ENCODE assay signal across 28 cellular contexts in the genomic region with DNA sequence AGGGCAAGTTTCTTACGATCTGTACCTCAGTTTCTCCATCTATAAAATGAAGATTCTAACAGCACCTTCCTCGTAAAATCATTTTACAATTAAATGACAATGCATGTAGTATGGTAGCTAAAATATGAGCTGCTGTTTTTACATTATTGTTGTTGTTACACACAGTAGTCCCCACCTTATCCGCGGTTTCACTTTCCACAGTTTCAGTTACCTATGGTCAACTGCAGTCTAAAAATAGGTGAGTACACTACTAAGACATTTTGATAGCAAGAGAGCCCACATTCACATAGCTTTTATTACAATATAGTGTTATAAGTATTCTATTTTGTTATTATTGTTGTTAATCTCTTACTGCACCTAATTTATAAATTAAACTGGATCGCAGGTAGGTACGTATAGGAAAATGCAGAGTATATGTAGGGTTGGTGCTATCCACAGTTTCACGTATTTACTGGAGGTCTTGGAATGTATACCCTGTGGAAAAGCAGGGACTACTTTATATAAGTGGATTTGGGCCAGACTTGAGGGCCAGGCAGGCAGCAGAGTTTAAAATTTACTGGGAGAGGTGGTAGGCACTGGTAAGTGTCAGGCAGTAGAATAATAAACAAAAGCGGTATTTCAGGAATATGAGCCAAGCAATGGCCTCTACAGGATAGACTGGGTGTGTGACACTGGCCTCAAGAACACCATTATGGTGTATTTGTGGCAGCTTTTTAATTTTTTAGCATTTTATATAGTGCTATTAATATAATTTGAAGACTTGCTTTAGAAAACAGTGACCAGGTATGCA. TPM values are rescaled to one million over a fixed set of nuclear protein-coding genes. Genes with fewer than 3 reads are reported as not detected.
DNase-seq lines count a peak whose midpoint lies in the region; TF ChIP-seq lines count a peak whose summit lies in the region.
"Had no signal": no experiment of that assay in that cellular context is flagged by ENCODE, and none has a peak within 500 bp of the region (broad histone marks: within the 10 kb centered on the region; RNA-seq: fewer than 3 reads in every experiment).

No MANE protein-coding gene starts in this region.

- no peak for DNase-seq in mesenchymal stem cell
- DNase-seq in sigmoid colon, result peak; percentile 12
- no peak for DNase-seq in middle frontal gyrus (ENCODE audit: extremely low spot score, low spot score)
- DNase-seq in foreskin melanocyte, result no peak
- DNase-seq in UCSD-AML1 (lab: John Stamatoyannopoulos, UW; ENCODE audit: unreplicated experiment), result no peak
- no peak for DNase-seq in suprapubic skin (ENCODE audit: low spot score in 2 of 2)
- DNase-seq: activated CD4-positive, alpha-beta T cell treated with anti-CD3 and anti-CD28 coated beads for 48 hours; activated naive CD4-positive, alpha-beta T cell treated with anti-CD3 and anti-CD28 coated beads, Interleukin-2, amount 50 U/mL, for 16 hours; amniotic stem cell; CD8-positive, alpha-beta memory T cell; colonic mucosa; effector CD4-positive, alpha-beta T cell; Karpas-422; naive thymus-derived CD4-positive, alpha-beta T cell; NCI-H1417; NCI-H2081; NCI-H526 treated with DMSO at 0.1 percent for 48 hours; retina; SHP77 treated with DMSO at 0.1 percent for 48 hours; spleen; stimulated activated CD4-positive, alpha-beta T cell treated with anti-CD3 and anti-CD28 coated beads, Interleukin-2, amount 100 ng/mL, for 24 hours; stimulated activated CD8-positive, alpha-beta memory T cell treated with anti-CD3 and anti-CD28 coated beads, Interleukin-4, amount 100 ng/mL, for 48 hours; tibial artery had no signal

- no peaks in the 10 kb centered on the region for H3K9me2 ChIP-seq in OCI-LY1 (ENCODE audit: low read depth, low read length)

- POLR2A ChIA-PET in HEK293 (lab: Yijun Ruan, JAX), result no interaction called here

- H3F3A ChIP-seq in OCI-LY1 (ENCODE audit: insufficient read depth, low read length), result no peaks in the 10 kb centered on the region

- no peak overlapping the region for H3K4ac ChIP-seq in mesenchymal stem cell (ENCODE audit: low read depth in 1 of 2, low read length in 2 of 2)

- intact Hi-C loops in sigmoid colon (cut with DNase I), result no loop called here

- peaks cover 83% of the 10 kb centered on the region for H3K79me2 ChIP-seq in OCI-LY1 (ENCODE audit: insufficient read depth, low read length)

- TF ChIP-seq CTCF in HEK293 (tag by site-specific recombination; IDR thresholded peaks at IDR 0.05), result no peak
- no peak for TF ChIP-seq CTCF in OCI-LY1 (IDR thresholded peaks at IDR 0.05; ENCODE audit: low read length)
- TF ChIP-seq CTCF in sigmoid colon (IDR thresholded peaks at IDR 0.05), result no peak
- TF ChIP-seq CTCF in suprapubic skin (IDR thresholded peaks at IDR 0.05), result no peak

- no peak overlapping the region for H3K14ac ChIP-seq in mesenchymal stem cell (ENCODE audit: low read length in 2 of 2)

- H2BK12ac ChIP-seq in mesenchymal stem cell (ENCODE audit: low read length in 2 of 2), result no peak overlapping the region

- H3K9me3 ChIP-seq in HEK293 (ENCODE audit: control insufficient read depth, insufficient read depth, low read depth, low read length) (no peaks in the 10 kb centered on the region), OCI-LY1 (ENCODE audit: low read length) (no peaks in the 10 kb centered on the region), mesenchymal stem cell (ENCODE audit: control insufficient read depth, low read length) (no peaks in the 10 kb centered on the region), sigmoid colon (no peaks in the 10 kb centered on the region), suprapubic skin (no peaks in the 10 kb centered on the region)
- H3K9me3 ChIP-seq: breast epithelium, colonic mucosa, spleen, tibial artery had no signal

- H3K27ac ChIP-seq in HEK293 (ENCODE audit: extremely low read depth, low read depth, low read length) (no peak overlapping the region), OCI-LY1 (ENCODE audit: low read depth, low read length, poor library complexity, severe bottlenecking) (peak overlapping the region; percentile 77), mesenchymal stem cell (ENCODE audit: low read length, poor library complexity, severe bottlenecking) (no peak overlapping the region), sigmoid colon (peak overlapping the region; percentile 9 to 78 (median 74)), suprapubic skin (no peak overlapping the region)
- H3K27ac ChIP-seq: breast epithelium, colonic mucosa, epithelial cell of prostate, spleen, tibial artery, VCaP had no signal

- peaks cover 22% of the 10 kb centered on the region for H3K4me1 ChIP-seq in HEK293 (ENCODE audit: control insufficient read depth, insufficient read depth, low read length)
- H3K4me1 ChIP-seq in OCI-LY1 (ENCODE audit: insufficient read depth, low read length, severe bottlenecking), result peaks cover 65% of the 10 kb centered on the region
- peaks cover 12% of the 10 kb centered on the region for H3K4me1 ChIP-seq in mesenchymal stem cell (ENCODE audit: control insufficient read depth, insufficient read depth, low read depth, low read length)
- peaks cover 0 to 82% (median 76%) of the 10 kb centered on the region in 4 donors for H3K4me1 ChIP-seq in sigmoid colon
- H3K4me1 ChIP-seq in suprapubic skin, result peaks cover 47% of the 10 kb centered on the region
- H3K4me1 ChIP-seq: colonic mucosa had no signal

- no peak overlapping the region for H4K91ac ChIP-seq in mesenchymal stem cell (ENCODE audit: low read length)

- H3K9ac ChIP-seq in OCI-LY1 (ENCODE audit: low read length) (no peak overlapping the region; the same call in 1 of the 2 replicates), mesenchymal stem cell (ENCODE audit: low read length) (no peak overlapping the region)

- 67% methylated on average over 5 of the region's 8 CpGs for WGBS in mesenchymal stem cell
- 84 to 89% methylated on average over 8 of the region's 8 CpGs for WGBS in sigmoid colon, 2 donors
- 86% methylated on average over 8 of the region's 8 CpGs for WGBS in suprapubic skin

- H4K20me1 ChIP-seq in OCI-LY1 (ENCODE audit: insufficient read depth, low read length), result no peaks in the 10 kb centered on the region

- H3K4me2 ChIP-seq in OCI-LY1 (ENCODE audit: low read length) (peak overlapping the region; percentile 58; the same call in 1 of the 2 replicates), mesenchymal stem cell (ENCODE audit: low read length, poor library complexity, severe bottlenecking) (no peak overlapping the region)

- H2BK15ac ChIP-seq in mesenchymal stem cell (ENCODE audit: low read depth, poor library complexity, severe bottlenecking), result no peak overlapping the region

- H2AFZ ChIP-seq in OCI-LY1 (ENCODE audit: low read length) (no peak overlapping the region), mesenchymal stem cell (ENCODE audit: low read depth, low read length) (no peak overlapping the region)

- no peak overlapping the region for H2BK5ac ChIP-seq in mesenchymal stem cell (ENCODE audit: low read depth, low read length, poor library complexity, severe bottlenecking)

- no peak overlapping the region for H2AK5ac ChIP-seq in mesenchymal stem cell (ENCODE audit: low read length, severe bottlenecking)

- CTCF ChIA-PET in HEK293 (lab: Yijun Ruan, JAX), result interaction anchor here (1.0 to 1.1 kb wide), 3 partner anchors 10 to 46 kb away, joined by 4 to 8 read pairs (median 4); a partner anchor contains a TSS

- H3K27me3 ChIP-seq in OCI-LY1 (ENCODE audit: insufficient read depth, low read length) (no peaks in the 10 kb centered on the region), mesenchymal stem cell (ENCODE audit: control insufficient read depth in 1 of 2, insufficient read depth in 1 of 2, low read length in 2 of 2) (no peaks in the 10 kb centered on the region), sigmoid colon (no peaks in the 10 kb centered on the region), suprapubic skin (no peaks in the 10 kb centered on the region)
- H3K27me3 ChIP-seq: breast epithelium, colonic mucosa, spleen, tibial artery had no signal

- no peak overlapping the region for H3K18ac ChIP-seq in mesenchymal stem cell (ENCODE audit: low read depth in 1 of 2, low read length in 2 of 2)

- H4K8ac ChIP-seq in mesenchymal stem cell (ENCODE audit: low read length), result peak overlapping the region; percentile 24

- TF ChIP-seq EP300 in sigmoid colon (IDR thresholded peaks at IDR 0.05) (peak in 1 of 4 donors; percentile 20), suprapubic skin (IDR thresholded peaks at IDR 0.05) (no peak)

- no peak overlapping the region for H2BK120ac ChIP-seq in mesenchymal stem cell (ENCODE audit: low read depth, low read length)

- H3K23ac ChIP-seq in mesenchymal stem cell (ENCODE audit: low read length in 2 of 2), result no peak overlapping the region

- H3K4me3 ChIP-seq in HEK293 (ENCODE audit: low read depth, low read length), result no peak overlapping the region
- no peak overlapping the region for H3K4me3 ChIP-seq in OCI-LY1 (ENCODE audit: low read depth, low read length, poor library complexity, severe bottlenecking)
- no peak overlapping the region for H3K4me3 ChIP-seq in mesenchymal stem cell (ENCODE audit: insufficient read depth in 1 of 2, low read depth in 1 of 2, low read length in 2 of 2)
- H3K4me3 ChIP-seq in sigmoid colon, result peak overlapping the region in 1 of 4 donors; percentile 16
- no peak overlapping the region for H3K4me3 ChIP-seq in suprapubic skin
- H3K4me3 ChIP-seq: breast epithelium, colonic mucosa, spleen, tibial artery had no signal

- no peaks in the 10 kb centered on the region for H3K79me1 ChIP-seq in mesenchymal stem cell (replicated peaks; ENCODE audit: low read length, poor library complexity, severe bottlenecking)

- TF ChIP-seq POLR2A in sigmoid colon (IDR thresholded peaks at IDR 0.05) (no peak), suprapubic skin (IDR thresholded peaks at IDR 0.05) (no peak)

- no peaks in the 10 kb centered on the region for H3K36me3 ChIP-seq in HEK293 (ENCODE audit: control insufficient read depth in 2 of 2, insufficient read depth in 1 of 2, low read length in 2 of 2)
- H3K36me3 ChIP-seq in OCI-LY1 (ENCODE audit: insufficient read depth, low read length), result peaks cover 7% of the 10 kb centered on the region; the same call in 1 of the 2 replicates
- H3K36me3 ChIP-seq in mesenchymal stem cell (ENCODE audit: control insufficient read depth in 1 of 2, insufficient read depth in 2 of 2, low read depth in 1 of 2, low read length in 2 of 2), result peaks cover 6 to 36% of the 10 kb centered on the region in 2 experiments
- H3K36me3 ChIP-seq in sigmoid colon, result no peaks in the 10 kb centered on the region
- no peaks in the 10 kb centered on the region for H3K36me3 ChIP-seq in suprapubic skin
- H3K36me3 ChIP-seq: breast epithelium, colonic mucosa, tibial artery had no signal

TF ChIP-seq in HEK293, 187 proteins besides CTCF, POLR2A, EP300 and RAD21 (continues in another document):
- no peak for TF ChIP-seq OSR2 (tag by site-specific recombination; IDR thresholded peaks at IDR 0.05)

RNA-seq across cellular contexts. Expression of a gene that starts 10.2 kb away (rescaled TPM):
- polyA plus RNA-seq in mesenchymal stem cell (2013, experiment 1 of 2), result 15.3 TPM
- polyA plus RNA-seq in mesenchymal stem cell (2013, experiment 2 of 2), result 14.3 TPM
- total RNA-seq in sigmoid colon (10 to 100 TPM; 15.0 to 21.6 (median 16.0) TPM), suprapubic skin (10 to 100 TPM; 43.4 to 89.6 (median 52.3) TPM)
- polyA plus RNA-seq in sigmoid colon, result 10 to 100 TPM; 18.6 to 21.2 (median 19.9) TPM

Comparison
In these comparisons a context has a peak if more than half of its experiments do, and no peak if none do; other contexts are left out.
1. H3K27ac ChIP-seq: peak in OCI-LY1 (single experiment) and sigmoid colon (4 of 4); none in HEK293 (single experiment), mesenchymal stem cell (single experiment) and suprapubic skin (single experiment).